In the genomic region with DNA sequence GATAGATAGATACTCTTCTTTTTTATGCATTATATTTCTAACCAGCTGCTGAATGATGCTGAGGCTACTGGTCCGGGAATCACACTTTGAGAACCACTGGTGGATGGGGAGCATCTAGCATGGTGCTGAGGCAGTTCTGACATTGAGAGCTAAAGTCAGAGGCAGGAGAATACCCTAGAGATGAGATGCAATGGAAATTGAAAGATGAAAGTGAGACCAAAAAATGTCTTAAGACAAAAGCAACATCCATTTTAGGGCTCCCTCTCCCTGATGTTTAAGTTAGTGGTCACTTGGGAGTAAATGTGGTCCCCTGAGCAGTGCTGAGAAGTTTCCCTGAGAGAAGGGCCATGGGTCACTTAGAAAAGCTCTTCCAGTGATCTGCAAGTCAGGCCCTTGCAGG, we compare ENCODE assay signal across 18 cellular contexts. TPM values are rescaled to one million over a fixed set of nuclear protein-coding genes. Genes with fewer than 3 reads are reported as not detected.
"Had no signal": no experiment of that assay in that cellular context is flagged by ENCODE, and none has a peak within 500 bp of the region (broad histone marks: within the 10 kb centered on the region; RNA-seq: fewer than 3 reads in every experiment).

No MANE protein-coding gene starts in this region.

- H3K36me3 ChIP-seq: colonic mucosa, right lobe of liver had no signal

- H3K4me1 ChIP-seq: colonic mucosa had no signal

- H3K4me3 Mint-ChIP-seq: activated CD4-positive, alpha-beta T cell treated with anti-CD3 and anti-CD28 coated beads, Interleukin-2, amount 10 ng/mL, durations not matched to agents 7 days and 5 days; activated naive CD4-positive, alpha-beta T cell treated with anti-CD3 and anti-CD28 coated beads for 36 hours; activated T-helper 17 cell treated with anti-CD3 and anti-CD28 coated beads, Interleukin-2, amount 50 U/mL, for 72 hours; nephron progenitor cell; stimulated activated effector memory CD8-positive, alpha-beta T cell treated with anti-CD3 and anti-CD28 coated beads, Interleukin-12 subunit alpha, Interleukin-12 subunit beta, amount 100 ng/mL, for 72 hours had no signal

- H3K4me1 Mint-ChIP-seq: activated CD4-positive, alpha-beta T cell treated with anti-CD3 and anti-CD28 coated beads, Interleukin-2, amount 10 ng/mL, durations not matched to agents 7 days and 5 days; stimulated activated effector memory CD8-positive, alpha-beta T cell treated with anti-CD3 and anti-CD28 coated beads, Interleukin-12 subunit alpha, Interleukin-12 subunit beta, amount 100 ng/mL, for 72 hours had no signal

- H3K27me3 ChIP-seq: colonic mucosa, gastroesophageal sphincter, hepatocyte, right lobe of liver, tibial artery had no signal

- H2AFZ ChIP-seq: hepatocyte had no signal

- H3K9me3 ChIP-seq: colonic mucosa, gastroesophageal sphincter, psoas muscle, right lobe of liver, tibial artery had no signal

- H3K4me3 ChIP-seq: colonic mucosa, gastroesophageal sphincter, hepatocyte, psoas muscle, right lobe of liver, tibial artery had no signal

- H3K27ac ChIP-seq: colonic mucosa, gastroesophageal sphincter, hepatocyte, psoas muscle, right lobe of liver, tibial artery had no signal

- H3K27me3 Mint-ChIP-seq: activated CD4-positive, alpha-beta T cell treated with anti-CD3 and anti-CD28 coated beads, Interleukin-2, amount 10 ng/mL, durations not matched to agents 7 days and 5 days; activated T-helper 17 cell treated with anti-CD3 and anti-CD28 coated beads, Interleukin-2, amount 50 U/mL, for 72 hours had no signal

- H3K36me3 Mint-ChIP-seq: stimulated activated effector memory CD8-positive, alpha-beta T cell treated with anti-CD3 and anti-CD28 coated beads, Interleukin-12 subunit alpha, Interleukin-12 subunit beta, amount 100 ng/mL, for 72 hours had no signal

- H3K27ac Mint-ChIP-seq: activated CD4-positive, alpha-beta T cell treated with anti-CD3 and anti-CD28 coated beads, Interleukin-2, amount 10 ng/mL, durations not matched to agents 7 days and 5 days; activated naive CD4-positive, alpha-beta T cell treated with anti-CD3 and anti-CD28 coated beads for 36 hours; activated T-helper 17 cell treated with anti-CD3 and anti-CD28 coated beads, Interleukin-2, amount 50 U/mL, for 72 hours; nephron progenitor cell; stimulated activated effector memory CD8-positive, alpha-beta T cell treated with anti-CD3 and anti-CD28 coated beads, Interleukin-12 subunit alpha, Interleukin-12 subunit beta, amount 100 ng/mL, for 72 hours had no signal

- H3K9me3 Mint-ChIP-seq: activated CD4-positive, alpha-beta T cell treated with anti-CD3 and anti-CD28 coated beads, Interleukin-2, amount 10 ng/mL, durations not matched to agents 7 days and 5 days; activated naive CD4-positive, alpha-beta T cell treated with anti-CD3 and anti-CD28 coated beads for 36 hours; activated T-helper 17 cell treated with anti-CD3 and anti-CD28 coated beads, Interleukin-2, amount 50 U/mL, for 72 hours; stimulated activated effector memory CD8-positive, alpha-beta T cell treated with anti-CD3 and anti-CD28 coated beads, Interleukin-12 subunit alpha, Interleukin-12 subunit beta, amount 100 ng/mL, for 72 hours had no signal

- DNase-seq: activated CD4-positive, alpha-beta T cell treated with anti-CD3 and anti-CD28 coated beads, Interleukin-2, amount 10 ng/mL, durations not matched to agents 7 days and 5 days; activated CD4-positive, CD25-positive, alpha-beta regulatory T cell; activated naive CD4-positive, alpha-beta T cell treated with anti-CD3 and anti-CD28 coated beads for 36 hours; activated T-cell treated with anti-CD3 and anti-CD28 coated beads for 4 hours; colonic mucosa; effector CD4-positive, alpha-beta T cell; kidney glomerular epithelial cell; mesendoderm; nephron progenitor cell; psoas muscle; right lobe of liver; tibial artery had no signal

- H3K4me2 ChIP-seq: hepatocyte had no signal

- ATAC-seq: activated T-helper 17 cell treated with anti-CD3 and anti-CD28 coated beads, Interleukin-2, amount 50 U/mL, for 72 hours; gastroesophageal sphincter; psoas muscle; right lobe of liver; stimulated activated effector memory CD8-positive, alpha-beta T cell treated with anti-CD3 and anti-CD28 coated beads, Interleukin-12 subunit alpha, Interleukin-12 subunit beta, amount 100 ng/mL, for 72 hours had no signal

RNA-seq across cellular contexts. Expression of a gene that starts 35.0 kb away (rescaled TPM):
- total RNA-seq: activated CD4-positive, alpha-beta T cell treated with anti-CD3 and anti-CD28 coated beads, Interleukin-2, amount 10 ng/mL, durations not matched to agents 7 days and 5 days; activated CD8-positive, alpha-beta memory T cell treated with anti-CD3 and anti-CD28 coated beads for 36 hours; activated naive CD4-positive, alpha-beta T cell treated with anti-CD3 and anti-CD28 coated beads for 36 hours; activated T-helper 17 cell treated with anti-CD3 and anti-CD28 coated beads, Interleukin-2, amount 50 U/mL, for 72 hours; endothelial cell of umbilical vein had no signal
